Comparison of ENCODE assay signal across 8 cellular contexts in the genomic region with DNA sequence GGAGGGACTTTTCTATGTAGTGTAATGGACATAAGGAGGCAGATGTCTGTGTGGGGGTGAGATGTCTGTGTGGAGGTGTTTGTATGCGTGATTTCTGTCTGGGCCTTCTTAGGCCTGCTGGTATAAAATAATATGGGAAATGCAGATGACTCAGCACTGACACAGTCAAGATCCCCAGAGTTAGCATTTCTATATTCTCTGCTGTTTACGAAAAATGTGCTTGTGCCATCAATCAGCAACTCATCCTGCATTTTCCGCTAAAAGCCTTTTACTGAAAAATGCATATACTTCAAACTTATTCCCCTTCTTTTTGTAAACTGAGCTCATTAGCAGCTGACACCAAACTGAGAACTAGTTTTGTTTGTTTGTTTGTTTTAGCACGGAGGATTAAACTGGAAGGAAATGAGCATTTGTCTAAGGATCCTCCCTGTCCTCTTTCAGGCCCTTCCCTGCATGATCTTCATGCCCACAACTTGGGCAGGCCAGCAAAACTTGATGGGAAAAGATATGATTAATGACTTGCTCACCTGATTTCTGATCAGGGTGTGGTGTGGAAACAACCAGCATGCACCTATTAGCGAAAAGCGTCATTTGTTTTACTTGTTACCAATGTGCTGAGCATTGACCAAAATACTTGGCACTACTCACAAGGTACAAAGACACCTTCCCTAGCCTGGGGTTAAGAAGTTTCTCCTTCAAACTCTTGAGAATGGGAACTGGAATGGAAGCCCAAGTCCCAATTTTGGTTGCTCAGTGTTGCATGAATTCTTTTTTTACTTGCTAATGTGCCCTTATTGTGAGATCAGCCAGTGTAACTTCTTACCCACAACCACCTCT.
DNase-seq lines count a peak whose midpoint lies in the region; ATAC-seq and TF ChIP-seq lines count a peak whose summit lies in the region.

No MANE protein-coding gene starts in this region.

- peaks cover 42% of the 10 kb centered on the region for H3K4me1 ChIP-seq in GM23248 (ENCODE audit: insufficient read depth)
- peaks cover 34 to 62% (median 40%) of the 10 kb centered on the region in 3 donors for H3K4me1 ChIP-seq in esophagus squamous epithelium
- peaks cover 30 to 44% of the 10 kb centered on the region in 2 donors for H3K4me1 ChIP-seq in gastrocnemius medialis

- peak overlapping the region; percentile 61; the same call in 1 of the 2 replicates for H2AFZ ChIP-seq in GM23248

- intact Hi-C loops in esophagus squamous epithelium (cut with DNase I) (loop anchor here (5.0 kb wide), 1 partner anchor 154 kb away; no protein-coding TSS in a partner anchor), gastrocnemius medialis (cut with DNase I; ENCODE audit: low total_unique reads) (loop anchor here (2.0 kb wide), 1 partner anchor 305 kb away; no protein-coding TSS in a partner anchor)

- H4K20me1 ChIP-seq in GM23248 (ENCODE audit: insufficient read depth): no peaks in the 10 kb centered on the region

- DNase-seq in GM23248: peak; percentile 78
- peak; percentile 82 for DNase-seq in RWPE1 (ENCODE audit: low spot score)
- DNase-seq in esophagus squamous epithelium (lab: John Stamatoyannopoulos, UW): no peak
- no peak for DNase-seq in gastrocnemius medialis
- no peak for DNase-seq in AG08395 (ENCODE audit: low spot score)
- no peak for DNase-seq in NCI-H524 treated with DMSO at 0.1 percent for 48 hours (lab: John Stamatoyannopoulos, UW)
- DNase-seq in KG1 (lab: John Stamatoyannopoulos, UW): no peak

- POLR2A ChIA-PET in RWPE1 (lab: Yijun Ruan, JAX; ENCODE audit: low non-redundant PET): interaction anchor here (0.8 kb wide), 1 partner anchor 83 kb away, joined by 6 read pairs; no protein-coding TSS in a partner anchor

- peaks cover 20% of the 10 kb centered on the region for H3F3A ChIP-seq in GM23248 (ENCODE audit: insufficient read depth)

- 51 to 53% methylated on average over 6 of the region's 6 CpGs for WGBS in GM23248 (ENCODE audit: low coverage in 1 of 2, low lambda C conversion rate in 2 of 2, missing lambda C conversion rate in 2 of 2), 2 experiments
- 25 to 45% methylated on average over 6 of the region's 6 CpGs for WGBS in esophagus squamous epithelium, 2 donors

- in situ Hi-C loops in GM23248 (cut with MboI) (loop anchor here (10.0 kb wide), 2 partner anchors 81 to 161 kb away; no protein-coding TSS in a partner anchor), gastrocnemius medialis (cut with MboI; ENCODE audit: low sequenced_read_pairs in 4 of 4) (loop anchor here (5.0 to 25.0 kb wide), 6 partner anchors 81 to 434 kb away; no protein-coding TSS in a partner anchor)

- H3K4me3 ChIP-seq in GM23248: no peak overlapping the region
- no peak overlapping the region for H3K4me3 ChIP-seq in esophagus squamous epithelium
- H3K4me3 ChIP-seq in gastrocnemius medialis: no peak overlapping the region

- H3K79me2 ChIP-seq in GM23248 (ENCODE audit: insufficient read depth): peaks cover 29% of the 10 kb centered on the region

- H3K27me3 ChIP-seq in GM23248 (replicated peaks; ENCODE audit: insufficient read depth) (no peaks in the 10 kb centered on the region), esophagus squamous epithelium (no peaks in the 10 kb centered on the region), gastrocnemius medialis (no peaks in the 10 kb centered on the region)

- H3K27ac ChIP-seq in GM23248: peak overlapping the region; percentile 74
- peak overlapping the region; percentile 93 for H3K27ac ChIP-seq in RWPE1
- H3K27ac ChIP-seq in esophagus squamous epithelium: peak overlapping the region; percentile 94 to 97 (median 96)
- peak overlapping the region; percentile 89 to 96 (median 94) for H3K27ac ChIP-seq in gastrocnemius medialis

- H3K36me3 ChIP-seq in GM23248 (ENCODE audit: low read depth) (no peaks in the 10 kb centered on the region), esophagus squamous epithelium (no peaks in the 10 kb centered on the region), gastrocnemius medialis (no peaks in the 10 kb centered on the region)

- TF ChIP-seq CTCF in RWPE1 (conservative IDR thresholded peaks at IDR 0.05; ENCODE audit: low read depth): no peak
- TF ChIP-seq CTCF in esophagus squamous epithelium (IDR thresholded peaks at IDR 0.05): no peak
- TF ChIP-seq CTCF in gastrocnemius medialis (IDR thresholded peaks at IDR 0.05 in 4 of 5, conservative IDR thresholded peaks at IDR 0.05 in 1 of 5): no peak

- CTCF ChIA-PET in RWPE1 (lab: Yijun Ruan, JAX): interaction anchor here (0.5 to 3.0 kb wide), 11 partner anchors 20 to 435 kb away, joined by 3 to 17 read pairs (median 3); partner anchors contain the start of gene MACF1

- no peak for ATAC-seq in gastrocnemius medialis
- ATAC-seq in GM21529 (IDR thresholded peaks at IDR 0.05; ENCODE audit: unreplicated experiment): no peak

- no peak for TF ChIP-seq POLR2A in esophagus squamous epithelium (IDR thresholded peaks at IDR 0.05)
- no peak for TF ChIP-seq POLR2A in gastrocnemius medialis (IDR thresholded peaks at IDR 0.05)

- peak overlapping the region; percentile 72 for H3K4me2 ChIP-seq in GM23248 (ENCODE audit: unreplicated experiment)

- H3K9me3 ChIP-seq in GM23248 (ENCODE audit: low read depth) (no peaks in the 10 kb centered on the region), esophagus squamous epithelium (no peaks in the 10 kb centered on the region), gastrocnemius medialis (no peaks in the 10 kb centered on the region)

- peak overlapping the region; percentile 66 for H3K9ac ChIP-seq in GM23248

- H3K9me2 ChIP-seq in GM23248 (ENCODE audit: insufficient read depth): no peaks in the 10 kb centered on the region

Comparison
In these comparisons a context has a peak if more than half of its experiments do, and no peak if none do; other contexts are left out.
1. DNase-seq: peak in GM23248 (single experiment) and RWPE1 (single experiment); none in esophagus squamous epithelium (single experiment), gastrocnemius medialis (0 of 2), AG08395 (single experiment), NCI-H524 treated with DMSO at 0.1 percent for 48 hours (single experiment) and KG1 (single experiment).
2. Peak in every context shown above with its lines, with median percentiles within 50 percentile points of each other: H3K27ac ChIP-seq.